Comparison of ENCODE assay signal across 8 cellular contexts in the genomic region with DNA sequence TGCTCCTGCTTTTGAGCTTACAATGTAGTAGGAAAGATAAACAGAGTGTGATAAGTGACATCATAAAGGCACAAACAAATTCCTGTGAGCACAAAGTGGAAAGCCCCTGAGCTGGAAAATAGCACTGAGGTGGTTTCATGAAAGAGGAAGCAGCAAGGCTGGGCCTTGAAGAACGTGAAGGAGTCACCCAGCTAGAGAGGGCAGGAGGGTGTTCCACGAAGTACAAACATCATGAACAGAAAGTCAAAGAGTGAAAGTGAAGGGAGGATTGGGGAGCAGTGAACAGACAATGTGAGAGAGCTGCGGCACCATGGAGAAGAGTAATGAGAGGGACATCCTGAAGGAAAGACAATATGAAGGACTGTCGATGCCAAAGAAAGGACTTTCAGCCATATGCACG.
A peak's percentile ranks its signal among the peaks of the same experiment; 100 is the strongest.
DNase-seq lines count a peak whose midpoint lies in the region; ATAC-seq, FAIRE-seq and TF ChIP-seq lines count a peak whose summit lies in the region.

No MANE protein-coding gene starts in this region.

- peaks cover 17% of the 10 kb centered on the region for H3K4me1 Mint-ChIP-seq in nephron progenitor cell

- H4K91ac ChIP-seq in trophoblast cell (ENCODE audit: low read depth, low read length): no peak overlapping the region

- no peak overlapping the region for H3K4me3 ChIP-seq in trophoblast cell (ENCODE audit: low read depth, low read length)

- no peak overlapping the region for H2BK12ac ChIP-seq in trophoblast cell (ENCODE audit: low read length)

- H4K8ac ChIP-seq in trophoblast cell (ENCODE audit: low read depth, low read length): no peak overlapping the region

- no CpG with 5 or more reads among the region's 5 CpGs for WGBS in trophoblast cell (ENCODE audit: extremely low coverage, insufficient coverage, insufficient read length)

- no peak overlapping the region for H3K27ac Mint-ChIP-seq in nephron progenitor cell

- no peak overlapping the region for H3K27ac ChIP-seq in trophoblast cell (ENCODE audit: low read depth, low read length)

- H3K4me1 ChIP-seq in trophoblast cell (ENCODE audit: control insufficient read depth in 1 of 2, insufficient read depth in 2 of 2, low read length in 2 of 2): peaks cover 12 to 17% of the 10 kb centered on the region in 2 experiments

- no peaks in the 10 kb centered on the region for H3K79me2 ChIP-seq in trophoblast cell (ENCODE audit: control insufficient read depth, insufficient read depth, low read length, poor library complexity)

- H3K4ac ChIP-seq in trophoblast cell (ENCODE audit: low read depth, low read length): no peak overlapping the region

- DNase-seq in GM18507 (ENCODE audit: extremely low spot score, insufficient read length, low read depth) (no peak), trophoblast cell (peak; percentile 25 to 49), DMS 273 (lab: John Stamatoyannopoulos, UW; ENCODE audit: unreplicated experiment) (no peak), nephron progenitor cell (no peak), NCI-H82 treated with DMSO at 0.1 percent for 48 hours (lab: John Stamatoyannopoulos, UW; ENCODE audit: unreplicated experiment) (no peak)
- peak; percentile 4 for DNase-seq in activated CD8-positive, alpha-beta memory T cell treated with anti-CD3 and anti-CD28 coated beads, Interleukin-2, amount 50 U/mL, for 1 hour (ENCODE audit: extremely low read depth)

- no peak overlapping the region for H2AK5ac ChIP-seq in trophoblast cell (ENCODE audit: low read length)

- FAIRE-seq in GM18507 (lab: Jason Lieb, UNC): peak; percentile 49

- H2AFZ ChIP-seq in trophoblast cell (ENCODE audit: insufficient read depth, low read length, poor library complexity): no peak overlapping the region

- H2BK120ac ChIP-seq in trophoblast cell (ENCODE audit: insufficient read depth, low read length, poor library complexity): no peak overlapping the region

- H3K9me3 Mint-ChIP-seq in nephron progenitor cell: no peaks in the 10 kb centered on the region

- no peak overlapping the region for H3K14ac ChIP-seq in trophoblast cell (ENCODE audit: low read length)

- no peaks in the 10 kb centered on the region for H3K79me1 ChIP-seq in trophoblast cell (ENCODE audit: low read length)

- peaks cover 3% of the 10 kb centered on the region for H3K27me3 Mint-ChIP-seq in nephron progenitor cell (ENCODE audit: low read depth, poor library complexity)

- H3K36me3 ChIP-seq in trophoblast cell (ENCODE audit: control insufficient read depth in 1 of 2, insufficient read depth in 2 of 2, low read length in 2 of 2): no peaks in the 10 kb centered on the region

- no peak overlapping the region for H4K12ac ChIP-seq in trophoblast cell (ENCODE audit: low read depth, low read length)

- no peak for TF ChIP-seq CTCF in nephron progenitor cell (IDR thresholded peaks at IDR 0.05)

- H2BK5ac ChIP-seq in trophoblast cell (ENCODE audit: low read depth, low read length, poor library complexity): no peak overlapping the region

- H3K4me3 Mint-ChIP-seq in nephron progenitor cell: no peak overlapping the region

- no peaks in the 10 kb centered on the region for H3K27me3 ChIP-seq in trophoblast cell (ENCODE audit: insufficient read depth, low read length)

- no peak overlapping the region for H3K23ac ChIP-seq in trophoblast cell (ENCODE audit: low read length)

- H3K36me3 Mint-ChIP-seq in nephron progenitor cell (ENCODE audit: low read depth): no peaks in the 10 kb centered on the region

- H3K9me3 ChIP-seq in trophoblast cell (ENCODE audit: insufficient read depth, low read depth, low read length): no peaks in the 10 kb centered on the region

- no peak overlapping the region for H3K9ac ChIP-seq in trophoblast cell (ENCODE audit: low read length)

- no peak overlapping the region for H3K4me2 ChIP-seq in trophoblast cell (ENCODE audit: low read length)

- ATAC-seq in HG03469 (IDR thresholded peaks at IDR 0.05; ENCODE audit: unreplicated experiment) (peak; percentile 43), HG02981 (IDR thresholded peaks at IDR 0.05; ENCODE audit: unreplicated experiment) (no peak)

- H3K18ac ChIP-seq in trophoblast cell (ENCODE audit: low read length): no peak overlapping the region

Comparison
In these comparisons a context has a peak if more than half of its experiments do, and no peak if none do; other contexts are left out.
1. DNase-seq: peak in activated CD8-positive, alpha-beta memory T cell treated with anti-CD3 and anti-CD28 coated beads, Interleukin-2, amount 50 U/mL, for 1 hour (single experiment) and trophoblast cell (2 of 2); none in GM18507 (single experiment), DMS 273 (single experiment), nephron progenitor cell (single experiment) and NCI-H82 treated with DMSO at 0.1 percent for 48 hours (single experiment).